ENCODE assay signal across 1 cellular context in the genomic region with DNA sequence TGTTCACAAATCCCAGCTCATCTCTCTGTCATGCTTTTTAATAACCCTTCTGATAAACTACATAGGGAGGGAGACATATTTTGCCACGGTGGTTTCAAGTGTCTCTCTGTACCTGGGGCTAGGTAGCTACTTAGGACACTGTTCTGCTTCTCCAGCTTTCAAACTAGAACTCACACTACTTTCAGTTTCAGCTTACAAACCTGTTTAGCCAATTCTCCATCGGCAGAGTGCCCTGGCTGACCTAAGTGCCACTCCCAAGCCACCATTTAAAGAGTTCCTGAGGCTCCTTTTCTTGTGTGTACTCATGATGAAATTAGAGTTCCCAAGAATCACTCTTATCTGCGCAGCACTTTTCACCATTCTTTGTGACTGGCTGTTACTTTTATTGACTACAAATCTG.
TF ChIP-seq lines count a peak whose summit lies in the region.

No MANE protein-coding gene starts in this region.

TF ChIP-seq in GM23338, 12 proteins besides CTCF, POLR2A, EP300 and RAD21 (continued from another document):
- TF ChIP-seq, protein P1, sequence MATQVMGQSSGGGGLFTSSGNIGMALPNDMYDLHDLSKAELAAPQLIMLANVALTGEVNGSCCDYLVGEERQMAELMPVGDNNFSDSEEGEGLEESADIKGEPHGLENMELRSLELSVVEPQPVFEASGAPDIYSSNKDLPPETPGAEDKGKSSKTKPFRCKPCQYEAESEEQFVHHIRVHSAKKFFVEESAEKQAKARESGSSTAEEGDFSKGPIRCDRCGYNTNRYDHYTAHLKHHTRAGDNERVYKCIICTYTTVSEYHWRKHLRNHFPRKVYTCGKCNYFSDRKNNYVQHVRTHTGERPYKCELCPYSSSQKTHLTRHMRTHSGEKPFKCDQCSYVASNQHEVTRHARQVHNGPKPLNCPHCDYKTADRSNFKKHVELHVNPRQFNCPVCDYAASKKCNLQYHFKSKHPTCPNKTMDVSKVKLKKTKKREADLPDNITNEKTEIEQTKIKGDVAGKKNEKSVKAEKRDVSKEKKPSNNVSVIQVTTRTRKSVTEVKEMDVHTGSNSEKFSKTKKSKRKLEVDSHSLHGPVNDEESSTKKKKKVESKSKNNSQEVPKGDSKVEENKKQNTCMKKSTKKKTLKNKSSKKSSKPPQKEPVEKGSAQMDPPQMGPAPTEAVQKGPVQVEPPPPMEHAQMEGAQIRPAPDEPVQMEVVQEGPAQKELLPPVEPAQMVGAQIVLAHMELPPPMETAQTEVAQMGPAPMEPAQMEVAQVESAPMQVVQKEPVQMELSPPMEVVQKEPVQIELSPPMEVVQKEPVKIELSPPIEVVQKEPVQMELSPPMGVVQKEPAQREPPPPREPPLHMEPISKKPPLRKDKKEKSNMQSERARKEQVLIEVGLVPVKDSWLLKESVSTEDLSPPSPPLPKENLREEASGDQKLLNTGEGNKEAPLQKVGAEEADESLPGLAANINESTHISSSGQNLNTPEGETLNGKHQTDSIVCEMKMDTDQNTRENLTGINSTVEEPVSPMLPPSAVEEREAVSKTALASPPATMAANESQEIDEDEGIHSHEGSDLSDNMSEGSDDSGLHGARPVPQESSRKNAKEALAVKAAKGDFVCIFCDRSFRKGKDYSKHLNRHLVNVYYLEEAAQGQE (IDR thresholded peaks at IDR 0.05; ENCODE audit: unreplicated experiment): no peak
